ENCODE assay signal across 13 cellular contexts in the genomic region with DNA sequence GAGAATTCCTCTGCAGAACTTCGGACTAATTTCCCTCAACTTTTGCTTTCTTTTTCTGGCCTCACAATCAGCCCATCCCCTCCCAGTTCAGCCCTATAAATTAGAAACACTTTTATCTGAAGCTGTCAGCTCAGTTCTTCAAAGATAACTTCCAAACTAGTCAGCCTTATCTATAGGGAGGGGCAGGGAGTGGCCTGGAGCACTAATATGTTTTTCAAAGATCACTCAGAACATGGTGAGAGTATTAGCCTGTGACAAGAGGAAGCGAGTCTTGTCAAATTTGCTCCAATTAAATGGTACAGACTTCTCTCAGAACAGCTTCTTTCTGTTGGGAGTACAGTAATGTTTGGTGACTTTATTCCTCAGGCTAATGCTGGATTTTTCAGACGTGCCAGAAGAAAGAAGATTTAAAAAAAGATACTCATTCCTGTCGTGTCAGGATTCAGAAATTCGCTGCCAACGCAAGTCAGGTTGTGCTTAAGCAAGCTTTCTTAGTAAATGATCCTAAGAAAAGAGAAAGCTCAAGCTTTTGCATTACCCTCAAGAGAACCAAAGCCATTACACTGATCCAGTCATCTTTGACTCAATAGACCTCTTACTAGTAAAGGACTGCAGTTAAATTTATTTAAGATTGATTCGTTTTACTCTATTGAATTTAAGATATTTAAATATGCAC.
DNase-seq lines count a peak whose midpoint lies in the region; ATAC-seq and TF ChIP-seq lines count a peak whose summit lies in the region.
"Had no signal": no experiment of that assay in that cellular context is flagged by ENCODE, and none has a peak within 500 bp of the region (broad histone marks: within the 10 kb centered on the region; RNA-seq: fewer than 3 reads in every experiment).

No MANE protein-coding gene starts in this region.

- H3K9ac ChIP-seq in Loucy (ENCODE audit: low read depth, low read length, poor library complexity, severe bottlenecking) = no peak overlapping the region

- DNase-seq in CMK (ENCODE audit: low read depth) = peak; percentile 82
- DNase-seq in coronary artery (ENCODE audit: low spot score) = no peak
- DNase-seq in natural killer cell = no peak
- DNase-seq in activated T-cell treated with anti-CD3 and anti-CD28 coated beads, Interleukin-2, amount 50 U/mL, for 1 hour = no peak
- DNase-seq in adrenal gland = no peak
- DNase-seq: COR-L47, NCI-H1694 had no signal

- H3K9me3 ChIP-seq in Loucy (ENCODE audit: insufficient read depth, low read depth, low read length) = no peaks in the 10 kb centered on the region
- peaks cover 0 to 5% (median 0%) of the 10 kb centered on the region in 3 donors for H3K9me3 ChIP-seq in adrenal gland (replicated peaks in 1 of 3)

- TF ChIP-seq CTCF in Loucy (conservative IDR thresholded peaks at IDR 0.05; ENCODE audit: low read length) (no peak), coronary artery (IDR thresholded peaks at IDR 0.05) (no peak), natural killer cell (IDR thresholded peaks at IDR 0.05) (no peak), adrenal gland (IDR thresholded peaks at IDR 0.05) (no peak)

- no peaks in the 10 kb centered on the region for H3K4me1 ChIP-seq in Loucy (ENCODE audit: insufficient read depth, low read length, poor library complexity, severe bottlenecking)
- H3K4me1 ChIP-seq in adrenal gland (replicated peaks in 1 of 2) = no peaks in the 10 kb centered on the region

- no peaks in the 10 kb centered on the region for H3K27me3 Mint-ChIP-seq in natural killer cell (ENCODE audit: low read depth in 2 of 2)
- H3K27me3 Mint-ChIP-seq: central memory CD8-positive, alpha-beta T cell; progenitor cell of endocrine pancreas had no signal

- ATAC-seq in natural killer cell (peak in 1 of 3 donors; percentile 30), GM21576 (IDR thresholded peaks at IDR 0.05; ENCODE audit: unreplicated experiment) (no peak), HG03469 (IDR thresholded peaks at IDR 0.05; ENCODE audit: unreplicated experiment) (no peak)

- H3K79me2 ChIP-seq in Loucy (ENCODE audit: insufficient read depth, low read length) = no peaks in the 10 kb centered on the region

- peak overlapping the region; percentile 26 for H3K4me3 ChIP-seq in Loucy (ENCODE audit: low read length, poor library complexity, severe bottlenecking)
- H3K4me3 ChIP-seq in coronary artery = peak overlapping the region; percentile 60
- peak overlapping the region in 1 of 4 donors; percentile 48 for H3K4me3 ChIP-seq in adrenal gland

- no peaks in the 10 kb centered on the region for H3F3A ChIP-seq in Loucy (ENCODE audit: low read depth)

- no peaks in the 10 kb centered on the region for H3K36me3 Mint-ChIP-seq in natural killer cell

- 29 to 44% (median 37%) methylated on average over 7 of the region's 7 CpGs for WGBS in adrenal gland, 4 donors

- H3K27ac ChIP-seq in coronary artery = no peak overlapping the region
- H3K27ac ChIP-seq in adrenal gland = no peak overlapping the region
- H3K27ac ChIP-seq: HL-60 had no signal

- peaks cover 2% of the 10 kb centered on the region in 2 donors for H3K9me3 Mint-ChIP-seq in natural killer cell

- no peaks in the 10 kb centered on the region for H3K9me2 ChIP-seq in Loucy (replicated peaks; ENCODE audit: low read depth, low read length)

- H2AFZ ChIP-seq in Loucy (ENCODE audit: low read length) = peak overlapping the region; percentile 57

- peak overlapping the region; percentile 32 to 82 for H3K27ac Mint-ChIP-seq in natural killer cell
- H3K27ac Mint-ChIP-seq: progenitor cell of endocrine pancreas had no signal

- peak overlapping the region; percentile 34 for H3K4me2 ChIP-seq in Loucy (ENCODE audit: low read depth, low read length, poor library complexity, severe bottlenecking)

- intact Hi-C loops in natural killer cell (cut with micrococcal nuclease) (no loop called here), adrenal gland (cut with DNase I) (no loop called here)

- peaks cover 28 to 32% of the 10 kb centered on the region in 2 donors for H3K4me1 Mint-ChIP-seq in natural killer cell
- H3K4me1 Mint-ChIP-seq: central memory CD8-positive, alpha-beta T cell had no signal

- H3K36me3 ChIP-seq in Loucy (ENCODE audit: insufficient read depth, low read length) (no peaks in the 10 kb centered on the region), adrenal gland (replicated peaks in 1 of 2) (no peaks in the 10 kb centered on the region)

- peak overlapping the region; percentile 82 for H3K4me3 Mint-ChIP-seq in natural killer cell
- H3K4me3 Mint-ChIP-seq: central memory CD8-positive, alpha-beta T cell had no signal

- H3K27me3 ChIP-seq in Loucy (ENCODE audit: insufficient read depth, low read length, poor library complexity, severe bottlenecking) = no peaks in the 10 kb centered on the region
- no peaks in the 10 kb centered on the region for H3K27me3 ChIP-seq in adrenal gland

- H4K20me1 ChIP-seq in Loucy (ENCODE audit: insufficient read depth, low read length, poor library complexity, severe bottlenecking) = no peaks in the 10 kb centered on the region

- no peak for TF ChIP-seq POLR2A in adrenal gland (IDR thresholded peaks at IDR 0.05)
